1 cellular context compared by ENCODE assay signal in the genomic region with DNA sequence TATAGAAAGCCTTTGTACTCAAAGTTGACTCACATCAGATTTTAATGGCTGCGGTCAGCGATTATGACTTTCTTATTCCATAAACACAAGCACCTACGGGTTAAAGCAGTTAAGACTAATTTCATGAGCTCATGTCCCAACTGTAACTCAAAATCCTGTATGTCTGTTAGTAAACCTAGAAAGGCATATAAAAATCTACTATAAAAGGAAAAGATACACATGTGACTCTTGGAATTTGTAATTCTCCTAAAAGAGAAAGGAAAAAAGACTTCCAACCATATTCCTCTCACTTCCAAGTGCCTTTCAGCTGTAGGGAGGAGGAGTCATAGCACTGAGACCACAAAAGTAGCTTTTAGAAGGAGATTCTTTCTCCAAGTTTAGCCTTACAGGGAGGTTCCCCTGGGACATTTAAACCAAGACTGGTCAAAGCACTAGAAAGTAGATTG.
TF ChIP-seq lines count a peak whose summit lies in the region.

No MANE protein-coding gene starts in this region.

TF ChIP-seq in IMR-90, 13 proteins besides CTCF, POLR2A, EP300 and RAD21:
- TF ChIP-seq CHD1 (IDR thresholded peaks at IDR 0.05; ENCODE audit: low read depth, low read length) = no peak
- no peak for TF ChIP-seq RFX5 (IDR thresholded peaks at IDR 0.05; ENCODE audit: low read depth, low read length)
- no peak for TF ChIP-seq MAZ (IDR thresholded peaks at IDR 0.05; ENCODE audit: borderline replicate concordance, low read depth, low read length)
- TF ChIP-seq, protein P1, sequence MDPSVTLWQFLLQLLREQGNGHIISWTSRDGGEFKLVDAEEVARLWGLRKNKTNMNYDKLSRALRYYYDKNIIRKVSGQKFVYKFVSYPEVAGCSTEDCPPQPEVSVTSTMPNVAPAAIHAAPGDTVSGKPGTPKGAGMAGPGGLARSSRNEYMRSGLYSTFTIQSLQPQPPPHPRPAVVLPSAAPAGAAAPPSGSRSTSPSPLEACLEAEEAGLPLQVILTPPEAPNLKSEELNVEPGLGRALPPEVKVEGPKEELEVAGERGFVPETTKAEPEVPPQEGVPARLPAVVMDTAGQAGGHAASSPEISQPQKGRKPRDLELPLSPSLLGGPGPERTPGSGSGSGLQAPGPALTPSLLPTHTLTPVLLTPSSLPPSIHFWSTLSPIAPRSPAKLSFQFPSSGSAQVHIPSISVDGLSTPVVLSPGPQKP (IDR thresholded peaks at IDR 0.05; ENCODE audit: borderline replicate concordance, low read depth, low read length) = no peak
- no peak for TF ChIP-seq NFE2L2 (IDR thresholded peaks at IDR 0.05; ENCODE audit: low read depth, low read length)
- no peak for TF ChIP-seq RCOR1 (IDR thresholded peaks at IDR 0.05; ENCODE audit: insufficient replicate concordance, low read length)
